19 cellular contexts compared by ENCODE assay signal in the genomic region with DNA sequence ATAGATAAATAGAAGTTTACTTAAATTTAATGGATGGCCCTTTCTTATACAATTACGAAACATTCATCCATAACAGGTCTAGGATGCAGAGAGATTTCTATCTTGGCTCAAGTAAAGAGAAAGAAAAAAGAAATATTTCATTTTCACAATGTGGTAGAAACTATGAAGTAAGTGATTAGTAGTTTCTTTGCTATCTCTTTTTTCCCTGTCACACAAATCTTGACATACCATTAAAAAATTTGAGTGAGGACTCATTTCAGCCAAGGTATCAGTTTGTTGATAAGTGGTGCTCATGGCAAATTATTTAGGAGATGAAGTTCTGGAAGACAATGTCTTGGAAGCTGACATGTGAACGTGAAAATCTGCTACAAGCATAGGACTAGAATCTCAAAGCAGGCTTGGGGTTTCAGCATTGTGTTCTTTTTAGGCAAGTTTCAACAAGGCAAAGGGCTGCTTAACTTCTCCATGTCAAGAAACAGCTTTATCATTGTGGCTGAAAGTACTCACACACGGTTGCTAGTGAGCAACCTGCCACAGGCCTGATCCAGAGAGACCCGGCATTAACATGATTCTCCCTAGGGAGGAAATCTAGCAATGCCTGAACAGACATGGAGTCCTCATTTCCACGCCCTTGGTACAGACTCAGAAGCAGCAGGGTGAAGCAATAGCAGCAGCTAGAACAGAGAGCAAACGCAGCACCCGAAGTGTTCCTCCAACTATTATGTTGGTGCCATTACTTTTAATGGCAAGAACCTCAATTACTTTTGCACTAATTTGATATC.
DNase-seq lines count a peak whose midpoint lies in the region; ATAC-seq and TF ChIP-seq lines count a peak whose summit lies in the region.
"Had no signal": no experiment of that assay in that cellular context is flagged by ENCODE, and none has a peak within 500 bp of the region (broad histone marks: within the 10 kb centered on the region; RNA-seq: fewer than 3 reads in every experiment).

No MANE protein-coding gene starts in this region.

- H3K4me1 Mint-ChIP-seq in mesothelial cell of epicardium, result peaks cover 34% of the 10 kb centered on the region

- DNase-seq in NCI-H1436 (lab: John Stamatoyannopoulos, UW), result peak; percentile 11
- DNase-seq in NCI-H1436 treated with DMSO at 0.1 percent for 48 hours (lab: John Stamatoyannopoulos, UW), result no peak
- peak; percentile 3 for DNase-seq in LHCN-M2 (ENCODE audit: low read depth)
- DNase-seq in NCI-H69 (lab: John Stamatoyannopoulos, UW), result peak; percentile 74
- DNase-seq in mesothelial cell of epicardium (ENCODE audit: low spot score in 2 of 2, unreplicated experiment in 2 of 2), result no peak
- no peak for DNase-seq in GM19238 (ENCODE audit: insufficient read length, low spot score)
- DNase-seq: 8988T; C1 segment of cervical spinal cord; DMS153; HFFc6; MG63; NCI-H1092 treated with DMSO at 0.1 percent for 48 hours; NCI-H524; NK-92 treated with Interleukin-12 subunit alpha and Interleukin-12 subunit beta, amount 100 ng/mL, for 24 hours; OCI-M1; SHP77 treated with DMSO at 0.1 percent for 48 hours had no signal

- peaks cover 3% of the 10 kb centered on the region for H3K9me3 Mint-ChIP-seq in mesothelial cell of epicardium
- H3K9me3 Mint-ChIP-seq: HFFc6 had no signal

- TF ChIP-seq CTCF in mesothelial cell of epicardium (IDR thresholded peaks at IDR 0.05; ENCODE audit: unreplicated experiment), result no peak

- peak overlapping the region; percentile 80 for H3K27ac Mint-ChIP-seq in mesothelial cell of epicardium
- H3K27ac Mint-ChIP-seq: HFFc6 had no signal

- ATAC-seq in GM18867 (IDR thresholded peaks at IDR 0.05; ENCODE audit: unreplicated experiment), result no peak
- ATAC-seq in GM21515 (IDR thresholded peaks at IDR 0.05; ENCODE audit: unreplicated experiment), result no peak
- ATAC-seq: SK-N-SH treated with all-trans-retinoic acid at 6 μM for 48 hours had no signal

- H3K27me3 Mint-ChIP-seq in mesothelial cell of epicardium (ENCODE audit: low read depth), result no peaks in the 10 kb centered on the region

- H3K4me3 Mint-ChIP-seq in mesothelial cell of epicardium, result no peak overlapping the region
- H3K4me3 Mint-ChIP-seq: HFFc6 had no signal

- no peaks in the 10 kb centered on the region for H3K36me3 Mint-ChIP-seq in mesothelial cell of epicardium

Comparison
In these comparisons a context has a peak if more than half of its experiments do, and no peak if none do; other contexts are left out.
1. DNase-seq: peak in NCI-H1436 (single experiment), LHCN-M2 (single experiment) and NCI-H69 (single experiment); none in NCI-H1436 treated with DMSO at 0.1 percent for 48 hours (single experiment), mesothelial cell of epicardium (0 of 2) and GM19238 (single experiment).